In genomic region chr6:108698593-108699289, GRCh38 we compare ENCODE assay signal across 14 cellular contexts.
DNase-seq lines count a peak whose midpoint lies in the region; ATAC-seq, FAIRE-seq and TF ChIP-seq lines count a peak whose summit lies in the region.
"Had no signal": no experiment of that assay in that cellular context is flagged by ENCODE, and none has a peak within 500 bp of the region (broad histone marks: within the 10 kb centered on the region; RNA-seq: fewer than 3 reads in every experiment).

No MANE protein-coding gene starts in this region.

- 91% methylated on average over 11 of the region's 11 CpGs for WGBS in right cardiac atrium

- H3K4me1 ChIP-seq in right cardiac atrium (ENCODE audit: control insufficient read depth, insufficient read depth, low read length) (peaks cover 9% of the 10 kb centered on the region), gastrocnemius medialis (peaks cover 19% of the 10 kb centered on the region in 2 donors), kidney (ENCODE audit: control insufficient read depth in 1 of 2, insufficient read depth in 1 of 2, low read depth in 1 of 2, low read length in 2 of 2) (no peaks in the 10 kb centered on the region)

- H3K4me3 ChIP-seq in SK-N-MC = no peak overlapping the region
- H3K4me3 ChIP-seq in right cardiac atrium (ENCODE audit: low read length) = no peak overlapping the region
- no peak overlapping the region for H3K4me3 ChIP-seq in gastrocnemius medialis
- H3K4me3 ChIP-seq in kidney (ENCODE audit: low read length in 2 of 2) = no peak overlapping the region
- H3K4me3 ChIP-seq: PC-9 had no signal

- ATAC-seq in right cardiac atrium (no peak), gastrocnemius medialis (no peak), GM18519 (IDR thresholded peaks at IDR 0.05; ENCODE audit: low FRiP score, unreplicated experiment) (no peak), GM18498 (IDR thresholded peaks at IDR 0.05; ENCODE audit: unreplicated experiment) (no peak)
- ATAC-seq: HepG2 had no signal

- H3K9ac ChIP-seq in SK-N-MC (ENCODE audit: insufficient read length) (no peak overlapping the region), kidney (ENCODE audit: low read length in 2 of 2) (no peak overlapping the region)
- H3K9ac ChIP-seq: KMS-11 had no signal

- H3K27me3 ChIP-seq in right cardiac atrium (ENCODE audit: control insufficient read depth, insufficient read depth) (no peaks in the 10 kb centered on the region), gastrocnemius medialis (no peaks in the 10 kb centered on the region)

- H3K9me3 ChIP-seq in SK-N-MC (ENCODE audit: low read depth, low read length) (peaks cover 8% of the 10 kb centered on the region; the same call in 1 of the 2 replicates), right cardiac atrium (ENCODE audit: control insufficient read depth, low read length) (no peaks in the 10 kb centered on the region), gastrocnemius medialis (peaks cover 0 to 8% (median 0%) of the 10 kb centered on the region in 3 donors), kidney (ENCODE audit: control insufficient read depth in 1 of 2, low read length in 2 of 2) (peaks cover 0 to 12% of the 10 kb centered on the region in 2 donors)

- 0 out of 2 replicates have a peak, but pooled peaks cover 5% of the 10 kb centered on the region for H3K36me3 ChIP-seq in SK-N-MC (ENCODE audit: insufficient read depth, low read length)
- H3K36me3 ChIP-seq in gastrocnemius medialis = no peaks in the 10 kb centered on the region
- H3K36me3 ChIP-seq in kidney (ENCODE audit: control insufficient read depth in 1 of 2, insufficient read depth in 2 of 2, low read length in 2 of 2) = no peaks in the 10 kb centered on the region

- peak; percentile 67 for FAIRE-seq in GM12892 (lab: Jason Lieb, UNC)
- FAIRE-seq in kidney (lab: Jason Lieb, UNC) = no peak
- FAIRE-seq: HepG2 had no signal

- intact Hi-C loops in right cardiac atrium (cut with DNase I) = no loop called here
- intact Hi-C loops in gastrocnemius medialis (cut with DNase I; ENCODE audit: low total_unique reads) = loop anchor here (5.0 kb wide), 1 partner anchor 84 kb away; no protein-coding TSS in a partner anchor
- intact Hi-C loops in kidney (cut with DNase I) = no loop called here

- H3K27ac ChIP-seq in SK-N-MC (peak overlapping the region; percentile 72), right cardiac atrium (ENCODE audit: low read length) (peak overlapping the region; percentile 51), gastrocnemius medialis (peak overlapping the region in 3 of 4 donors; percentile 24 to 55 (median 53)), kidney (ENCODE audit: low read depth in 2 of 2, low read length in 2 of 2) (no peak overlapping the region)
- H3K27ac ChIP-seq: KMS-11, PC-9 had no signal

- TF ChIP-seq POLR2A in GM12892 (IDR thresholded peaks at IDR 0.05; ENCODE audit: low read depth, low read length) (no peak), gastrocnemius medialis (IDR thresholded peaks at IDR 0.05) (no peak)

- in situ Hi-C loops in gastrocnemius medialis (cut with MboI; ENCODE audit: low sequenced_read_pairs in 4 of 4) = no loop called here

- DNase-seq in GM12892 (ENCODE audit: insufficient read length) = no peak
- DNase-seq in SK-N-MC (ENCODE audit: low read depth, low spot score) = no peak
- DNase-seq in right cardiac atrium = no peak
- no peak for DNase-seq in gastrocnemius medialis
- no peak for DNase-seq in stimulated activated CD4-positive, alpha-beta T cell treated with anti-CD3 and anti-CD28 coated beads, Interleukin-15, amount 100 ng/mL, for 24 hours
- DNase-seq in kidney = no peak
- DNase-seq: EL, NCI-H2081 treated with DMSO at 0.1 percent for 48 hours, NCI-H524, PC-9 had no signal

- TF ChIP-seq CTCF in gastrocnemius medialis (IDR thresholded peaks at IDR 0.05 in 4 of 5, conservative IDR thresholded peaks at IDR 0.05 in 1 of 5) (no peak), kidney (IDR thresholded peaks at IDR 0.05; ENCODE audit: borderline replicate concordance, extremely low read depth, insufficient read depth) (no peak)

Comparison
In these comparisons a context has a peak if more than half of its experiments do, and no peak if none do; other contexts are left out.
1. H3K27ac ChIP-seq: peak in SK-N-MC (single experiment), right cardiac atrium (single experiment) and gastrocnemius medialis (3 of 4); none in kidney (0 of 2).